Comparison of ENCODE assay signal across 8 cellular contexts in genomic region chr22:38570841-38571364, GRCh38. TPM values are rescaled to one million over a fixed set of nuclear protein-coding genes. Genes with fewer than 3 reads are reported as not detected.
DNase-seq lines count a peak whose midpoint lies in the region; ATAC-seq and TF ChIP-seq lines count a peak whose summit lies in the region.

No MANE protein-coding gene starts in this region.

- H2AFZ ChIP-seq in ACC112 (ENCODE audit: low read length, unreplicated experiment) (peak overlapping the region; percentile 93), OCI-LY1 (ENCODE audit: low read length) (no peak overlapping the region)

- TF ChIP-seq POLR2A in gastroesophageal sphincter (IDR thresholded peaks at IDR 0.05): no peak
- no peak for TF ChIP-seq POLR2A in upper lobe of left lung (IDR thresholded peaks at IDR 0.05)

- no peaks in the 10 kb centered on the region for H3K9me3 Mint-ChIP-seq in neural crest cell

- no peak for TF ChIP-seq EP300 in gastroesophageal sphincter (IDR thresholded peaks at IDR 0.05)
- no peak for TF ChIP-seq EP300 in upper lobe of left lung (IDR thresholded peaks at IDR 0.05)

- peak; percentile 29 for ATAC-seq in GM18909 (IDR thresholded peaks at IDR 0.05; ENCODE audit: poor library complexity, unreplicated experiment)
- no peak for ATAC-seq in gastroesophageal sphincter
- peak; percentile 12 to 17 for ATAC-seq in upper lobe of left lung (ENCODE audit: low FRiP score in 2 of 2)
- no peak for ATAC-seq in HG02973 (IDR thresholded peaks at IDR 0.05; ENCODE audit: unreplicated experiment)

- H3K27me3 ChIP-seq in ACC112 (ENCODE audit: insufficient read depth, low read length): no peaks in the 10 kb centered on the region
- no peaks in the 10 kb centered on the region for H3K27me3 ChIP-seq in OCI-LY1 (ENCODE audit: insufficient read depth, low read length)
- no peaks in the 10 kb centered on the region for H3K27me3 ChIP-seq in gastroesophageal sphincter
- no peaks in the 10 kb centered on the region for H3K27me3 ChIP-seq in upper lobe of left lung

- peak overlapping the region; percentile 75 for H3K4me2 ChIP-seq in OCI-LY1 (ENCODE audit: low read length)

- H3K79me2 ChIP-seq in ACC112 (ENCODE audit: control insufficient read depth, insufficient read depth, low read length, unreplicated experiment) (no peaks in the 10 kb centered on the region), OCI-LY1 (ENCODE audit: insufficient read depth, low read length) (no peaks in the 10 kb centered on the region)

- peak overlapping the region; percentile 66 for H3K9ac ChIP-seq in OCI-LY1 (ENCODE audit: low read length)

- peaks cover 11% of the 10 kb centered on the region for H3K4me1 ChIP-seq in ACC112 (ENCODE audit: control insufficient read depth, insufficient read depth, low read length, unreplicated experiment)
- peaks cover 21% of the 10 kb centered on the region for H3K4me1 ChIP-seq in OCI-LY1 (ENCODE audit: insufficient read depth, low read length, severe bottlenecking)
- peaks cover 0 to 30% (median 3%) of the 10 kb centered on the region in 3 donors for H3K4me1 ChIP-seq in gastroesophageal sphincter
- H3K4me1 ChIP-seq in upper lobe of left lung: peaks cover 13 to 19% (median 16%) of the 10 kb centered on the region in 4 donors

- H3K9me3 ChIP-seq in OCI-LY1 (ENCODE audit: low read length): no peaks in the 10 kb centered on the region
- no peaks in the 10 kb centered on the region for H3K9me3 ChIP-seq in gastroesophageal sphincter
- H3K9me3 ChIP-seq in upper lobe of left lung: no peaks in the 10 kb centered on the region

- H3K27ac ChIP-seq in ACC112 (ENCODE audit: low read depth, low read length) (peak overlapping the region; percentile 47), OCI-LY1 (ENCODE audit: low read depth, low read length, poor library complexity, severe bottlenecking) (peak overlapping the region; percentile 25), gastroesophageal sphincter (peak overlapping the region; percentile 73 to 93 (median 90)), upper lobe of left lung (peak overlapping the region; percentile 44 to 84 (median 74))

- H3K9me2 ChIP-seq in OCI-LY1 (ENCODE audit: low read depth, low read length): no peaks in the 10 kb centered on the region

- H3K36me3 Mint-ChIP-seq in neural crest cell (ENCODE audit: low read depth): no peaks in the 10 kb centered on the region

- H3K4me3 ChIP-seq in ACC112 (ENCODE audit: low read depth, low read length) (peak overlapping the region; percentile 88), OCI-LY1 (ENCODE audit: low read depth, low read length, poor library complexity, severe bottlenecking) (peak overlapping the region; percentile 65), gastroesophageal sphincter (peak overlapping the region; percentile 70 to 71), upper lobe of left lung (peak overlapping the region in 3 of 4 donors; percentile 51 to 71 (median 65))

- H4K20me1 ChIP-seq in OCI-LY1 (ENCODE audit: insufficient read depth, low read length): no peaks in the 10 kb centered on the region

- WGBS in gastroesophageal sphincter (ENCODE audit: low coverage in 1 of 2), 2 donors: 5 to 7% methylated on average over 5 of the region's 12 CpGs
- 6% methylated on average over 12 of the region's 12 CpGs for WGBS in upper lobe of left lung, 2 donors

- peak overlapping the region; percentile 90 for H3K4me3 Mint-ChIP-seq in neural crest cell

- H3K36me3 ChIP-seq in ACC112 (ENCODE audit: insufficient read depth, low read length): no peaks in the 10 kb centered on the region
- H3K36me3 ChIP-seq in OCI-LY1 (ENCODE audit: insufficient read depth, low read length): no peaks in the 10 kb centered on the region
- no peaks in the 10 kb centered on the region for H3K36me3 ChIP-seq in gastroesophageal sphincter
- H3K36me3 ChIP-seq in upper lobe of left lung: no peaks in the 10 kb centered on the region

- H3K4me1 Mint-ChIP-seq in neural crest cell: peaks cover 21% of the 10 kb centered on the region

- peak; percentile 8; the same call in 1 of the 2 replicates for TF ChIP-seq CTCF in OCI-LY1 (IDR thresholded peaks at IDR 0.05; ENCODE audit: low read length)
- TF ChIP-seq CTCF in gastroesophageal sphincter (IDR thresholded peaks at IDR 0.05): peak in 1 of 4 experiments; percentile 19
- TF ChIP-seq CTCF in neural crest cell (conservative IDR thresholded peaks at IDR 0.05): no peak
- no peak for TF ChIP-seq CTCF in upper lobe of left lung (IDR thresholded peaks at IDR 0.05)

- peaks cover 11% of the 10 kb centered on the region for H3K27me3 Mint-ChIP-seq in neural crest cell (ENCODE audit: low read depth)

- DNase-seq in activated effector memory CD4-positive, alpha-beta T cell treated with anti-CD3 and anti-CD28 coated beads, Interleukin-2, amount 50 U/mL, for 16 hours: peak; percentile 73
- DNase-seq in neural crest cell (ENCODE audit: low read depth, low spot score) (peak; percentile 22), upper lobe of left lung (peak; percentile 42 to 64)

- H3F3A ChIP-seq in OCI-LY1 (ENCODE audit: insufficient read depth, low read length): peaks cover 8% of the 10 kb centered on the region; the same call in 1 of the 2 replicates

- peak overlapping the region; percentile 96 for H3K27ac Mint-ChIP-seq in neural crest cell (ENCODE audit: unreplicated experiment)

RNA-seq across cellular contexts. Expression of gene DMC1, which starts 0.9 kb away (rescaled TPM):
- total RNA-seq in gastroesophageal sphincter (1 to 10 TPM; 1.7 to 5.0 (median 2.2) TPM), neural crest cell (8.1 and 9.0 TPM in 2 replicates), upper lobe of left lung (10 to 100 TPM in 1 of 6 donors, 1 to 10 TPM in 2, under 1 TPM in 3; 0.33 to 12.3 (median 1.2) TPM)

Comparison
In these comparisons a context has a peak if more than half of its experiments do, and no peak if none do; other contexts are left out.
1. H3K27ac ChIP-seq: peak in every context shown above with its lines; median percentile 90 in gastroesophageal sphincter; 74 in upper lobe of left lung; 47 in ACC112; 25 in OCI-LY1.
2. ATAC-seq: peak in GM18909 (single experiment) and upper lobe of left lung (2 of 2); none in gastroesophageal sphincter (single experiment) and HG02973 (single experiment).
3. DNase-seq: peak in every context shown above with its lines; median percentile 73 in activated effector memory CD4-positive, alpha-beta T cell treated with anti-CD3 and anti-CD28 coated beads, Interleukin-2, amount 50 U/mL, for 16 hours; 53 in upper lobe of left lung; 22 in neural crest cell.
4. Peak in every context shown above with its lines, with median percentiles within 50 percentile points of each other: H3K4me3 ChIP-seq.